In the genomic region with DNA sequence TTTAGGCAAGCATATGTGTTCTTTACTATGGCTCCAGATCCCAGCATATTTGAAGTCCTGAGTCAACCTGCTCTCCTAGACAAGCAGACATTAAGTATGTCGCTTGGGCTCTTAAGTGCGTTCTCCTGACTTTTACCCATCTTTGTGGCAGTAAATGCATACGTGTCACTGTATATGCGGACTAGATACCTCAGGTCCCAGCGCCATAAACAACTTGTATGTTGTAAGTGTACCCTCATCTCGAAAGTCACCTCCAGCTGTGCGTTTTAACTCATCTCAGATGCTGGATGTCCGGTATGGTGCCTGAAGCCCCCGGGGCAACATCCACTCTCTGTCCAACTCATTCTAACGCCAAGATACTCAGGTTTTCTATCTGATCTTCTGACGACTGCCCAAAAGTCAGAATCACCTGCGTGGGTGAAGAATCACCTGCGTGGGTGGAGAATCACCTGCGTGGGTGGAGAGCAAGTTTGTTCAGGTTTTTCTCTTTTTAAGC, we compare ENCODE assay signal across 9 cellular contexts. TPM values are rescaled to one million over a fixed set of nuclear protein-coding genes. Genes with fewer than 3 reads are reported as not detected.
DNase-seq lines count a peak whose midpoint lies in the region; ATAC-seq and TF ChIP-seq lines count a peak whose summit lies in the region.
"Had no signal": no experiment of that assay in that cellular context is flagged by ENCODE, and none has a peak within 500 bp of the region (broad histone marks: within the 10 kb centered on the region; RNA-seq: fewer than 3 reads in every experiment).

No MANE protein-coding gene starts in this region.

- peak overlapping the region; percentile 72 for H3K4me3 ChIP-seq in Karpas-422 (ENCODE audit: low read length)
- H3K4me3 ChIP-seq in upper lobe of left lung = peak overlapping the region in 1 of 4 donors; percentile 88

- peaks cover 43% of the 10 kb centered on the region for H3K4me1 Mint-ChIP-seq in chondrocyte (ENCODE audit: low read depth)
- peaks cover 30 to 33% of the 10 kb centered on the region in 2 donors for H3K4me1 Mint-ChIP-seq in natural killer cell

- H3K9me3 ChIP-seq in Karpas-422 (ENCODE audit: low read length) (no peaks in the 10 kb centered on the region; the same call in 1 of the 2 replicates), upper lobe of left lung (no peaks in the 10 kb centered on the region)

- no peak overlapping the region for H2AFZ ChIP-seq in Karpas-422 (ENCODE audit: low read length)

- H3K27me3 Mint-ChIP-seq in chondrocyte (ENCODE audit: low read depth) (no peaks in the 10 kb centered on the region), natural killer cell (ENCODE audit: low read depth in 2 of 2) (no peaks in the 10 kb centered on the region)

- H3K9me3 Mint-ChIP-seq in chondrocyte (ENCODE audit: low read depth) = peaks cover 9% of the 10 kb centered on the region
- H3K9me3 Mint-ChIP-seq in natural killer cell = no peaks in the 10 kb centered on the region

- H3K9ac ChIP-seq in Karpas-422 (ENCODE audit: low read length) = peak overlapping the region; percentile 85

- no peaks in the 10 kb centered on the region for H3K9me2 ChIP-seq in Karpas-422 (replicated peaks; ENCODE audit: insufficient read depth, low read length)

- no peak for ATAC-seq in natural killer cell
- ATAC-seq in upper lobe of left lung (ENCODE audit: low FRiP score in 2 of 2) = no peak

- H3K4me1 ChIP-seq in Karpas-422 (ENCODE audit: low read length) (peaks cover 30% of the 10 kb centered on the region), upper lobe of left lung (peaks cover 25 to 46% (median 36%) of the 10 kb centered on the region in 4 donors)

- TF ChIP-seq CTCF in C4-2B (conservative IDR thresholded peaks at IDR 0.05) (no peak), chondrocyte (IDR thresholded peaks at IDR 0.05) (no peak), natural killer cell (IDR thresholded peaks at IDR 0.05) (no peak), upper lobe of left lung (IDR thresholded peaks at IDR 0.05) (no peak)

- H3K27me3 ChIP-seq in Karpas-422 (ENCODE audit: low read length) (no peaks in the 10 kb centered on the region), upper lobe of left lung (no peaks in the 10 kb centered on the region)

- H3K27ac ChIP-seq in C4-2B = peak overlapping the region; percentile 93
- no peak overlapping the region for H3K27ac ChIP-seq in Karpas-422 (ENCODE audit: low read length)
- no peak overlapping the region for H3K27ac ChIP-seq in upper lobe of left lung

- TF ChIP-seq POLR2A in upper lobe of left lung (IDR thresholded peaks at IDR 0.05) = no peak

- TF ChIP-seq EP300 in upper lobe of left lung (IDR thresholded peaks at IDR 0.05) = no peak

- DNase-seq in Karpas-422 (peak; percentile 57), chondrocyte (ENCODE audit: low spot score) (no peak), natural killer cell (no peak), NCI-H82 treated with DMSO at 0.1 percent for 48 hours (lab: John Stamatoyannopoulos, UW; ENCODE audit: unreplicated experiment) (no peak), NCI-H128 (lab: John Stamatoyannopoulos, UW; ENCODE audit: unreplicated experiment) (no peak), NCI-H748 treated with DMSO at 0.1 percent for 48 hours (lab: John Stamatoyannopoulos, UW) (no peak), upper lobe of left lung (no peak)
- DNase-seq: posterior cingulate gyrus had no signal

- WGBS in upper lobe of left lung, 2 donors = 75 to 77% methylated on average over 14 of the region's 14 CpGs

- H3K36me3 Mint-ChIP-seq in chondrocyte (ENCODE audit: low read depth) (peaks cover 9% of the 10 kb centered on the region), natural killer cell (no peaks in the 10 kb centered on the region)

- H3K27ac Mint-ChIP-seq in chondrocyte (ENCODE audit: unreplicated experiment) (peak overlapping the region; percentile 70), natural killer cell (peak overlapping the region; percentile 56 to 95)

- H3K4me2 ChIP-seq in Karpas-422 (ENCODE audit: low read depth, low read length, poor library complexity, severe bottlenecking) = peak overlapping the region; percentile 81

- peaks cover 50% of the 10 kb centered on the region for H4K20me1 ChIP-seq in Karpas-422 (ENCODE audit: insufficient read depth, low read depth, low read length)

- peaks cover 29% of the 10 kb centered on the region for H3K79me2 ChIP-seq in Karpas-422 (ENCODE audit: low read length)

- H3K4me3 Mint-ChIP-seq in chondrocyte (ENCODE audit: unreplicated experiment) = peak overlapping the region; percentile 77
- H3K4me3 Mint-ChIP-seq in natural killer cell = peak overlapping the region; percentile 80

- intact Hi-C loops in natural killer cell (cut with micrococcal nuclease) = loop anchor here (2.0 kb wide), 1 partner anchor 14 kb away; a partner anchor contains a TSS

- peaks cover 16% of the 10 kb centered on the region for H3K36me3 ChIP-seq in Karpas-422 (ENCODE audit: insufficient read depth, low read length)
- peaks cover 6 to 34% (median 23%) of the 10 kb centered on the region in 4 donors for H3K36me3 ChIP-seq in upper lobe of left lung

RNA-seq across cellular contexts. Expression of a gene that starts 1.7 kb away (rescaled TPM):
- 67.8 and 114 TPM in 2 replicates for total RNA-seq in Karpas-422 (2014; rRNA removed; shearing (Covaris generic); ENCODE audit: low replicate concordance)
- total RNA-seq in chondrocyte = 168 to 229 TPM (median 170 TPM) in 3 replicates
- total RNA-seq in natural killer cell = 100 to 1,000 TPM; 116 to 132 (median 128) TPM
- total RNA-seq in upper lobe of left lung = 100 to 1,000 TPM in 3 of 6 donors, 10 to 100 TPM in 3; 60.2 to 136 (median 106) TPM

RNA-seq across cellular contexts. Expression of a gene that starts 14.7 kb away (rescaled TPM):
- total RNA-seq in Karpas-422 (2014; rRNA removed; shearing (Covaris generic); ENCODE audit: low replicate concordance) = 49.4 and 101 TPM in 2 replicates
- 51.4 to 97.0 TPM (median 52.4 TPM) in 3 replicates for total RNA-seq in chondrocyte
- total RNA-seq in natural killer cell = 100 to 1,000 TPM; 228 to 253 (median 243) TPM
- total RNA-seq in upper lobe of left lung = 100 to 1,000 TPM in 2 of 6 donors, 10 to 100 TPM in 4; 47.6 to 321 (median 88.6) TPM

RNA-seq across cellular contexts. Expression of a gene that starts 24.5 kb away (rescaled TPM):
- total RNA-seq in Karpas-422 (2014; rRNA removed; shearing (Covaris generic); ENCODE audit: low replicate concordance) = 8.2 and 8.9 TPM in 2 replicates
- total RNA-seq in chondrocyte = 52.0 to 70.5 TPM (median 55.8 TPM) in 3 replicates
- 10 to 100 TPM; 12.8 to 17.8 (median 16.1) TPM for total RNA-seq in natural killer cell
- total RNA-seq in upper lobe of left lung = 10 to 100 TPM; 11.8 to 35.5 (median 25.7) TPM

RNA-seq across cellular contexts. Expression of a gene that starts 24.8 kb away (rescaled TPM):
- total RNA-seq in Karpas-422 (2014; rRNA removed; shearing (Covaris generic); ENCODE audit: low replicate concordance) = 13.6 and 17.8 TPM in 2 replicates
- total RNA-seq in chondrocyte (36.3 to 45.3 TPM (median 44.8 TPM) in 3 replicates), natural killer cell (10 to 100 TPM; 45.8 to 59.7 (median 54.4) TPM), upper lobe of left lung (100 to 1,000 TPM in 1 of 6 donors, 10 to 100 TPM in 5; 22.9 to 140 (median 61.2) TPM)

RNA-seq across cellular contexts. Expression of a gene that starts 34.6 kb away (rescaled TPM):
- 37.8 and 40.5 TPM in 2 replicates for total RNA-seq in Karpas-422 (2014; rRNA removed; shearing (Covaris generic); ENCODE audit: low replicate concordance)
- 40.0 to 44.6 TPM (median 40.1 TPM) in 3 replicates for total RNA-seq in chondrocyte
- 100 to 1,000 TPM in 1 of 3 donors, 10 to 100 TPM in 2; 64.2 to 132 (median 69.5) TPM for total RNA-seq in natural killer cell
- total RNA-seq in upper lobe of left lung = 100 to 1,000 TPM in 1 of 6 donors, 10 to 100 TPM in 5; 41.7 to 110 (median 61.2) TPM
